8 cellular contexts compared by ENCODE assay signal in the genomic region with DNA sequence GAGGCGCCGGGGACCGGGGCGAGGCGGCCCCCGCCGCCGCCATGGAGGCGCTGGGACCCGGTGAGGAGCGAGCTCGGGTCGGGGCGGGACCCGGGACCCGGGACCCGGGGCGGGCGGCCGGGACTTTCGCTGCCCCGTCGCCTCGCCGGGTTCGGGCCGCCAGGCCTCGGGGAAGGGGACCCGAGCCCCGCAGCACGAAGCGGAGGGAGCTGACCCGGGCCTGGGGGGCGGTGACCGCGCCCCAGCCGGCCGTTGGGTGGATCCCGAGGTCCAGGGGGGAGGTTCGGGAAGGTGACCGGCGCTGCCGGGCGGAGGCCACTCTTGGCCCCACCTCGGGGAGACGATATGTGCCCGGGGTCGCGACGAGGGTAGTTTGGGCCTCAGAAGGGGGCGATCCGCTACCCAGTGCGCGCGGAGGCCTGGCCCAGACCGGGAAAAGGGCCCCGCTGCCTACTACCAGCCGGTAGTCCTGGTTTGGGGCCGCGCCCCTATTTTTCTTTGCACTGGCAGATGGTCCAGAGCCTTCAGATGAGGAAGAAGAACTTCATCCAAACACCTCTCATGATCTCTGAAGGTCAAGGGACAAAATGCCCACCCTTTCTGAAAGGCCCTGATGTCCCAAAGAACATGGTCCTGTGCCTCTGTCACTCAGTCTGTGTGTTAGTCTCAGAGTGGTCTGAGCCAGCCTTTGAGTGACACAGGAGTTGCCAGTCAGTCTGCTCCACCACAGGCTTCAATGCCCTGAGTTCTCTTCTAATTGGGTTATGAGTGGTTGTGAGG. TPM values are rescaled to one million over a fixed set of nuclear protein-coding genes. Genes with fewer than 3 reads are reported as not detected.
DNase-seq lines count a peak whose midpoint lies in the region; ATAC-seq and TF ChIP-seq lines count a peak whose summit lies in the region.

No MANE protein-coding gene starts in this region.

- H3K9me2 ChIP-seq in neural cell (ENCODE audit: insufficient read depth, low read length) = no peaks in the 10 kb centered on the region

- H3K4me2 ChIP-seq in neural cell (ENCODE audit: low read length) = peak overlapping the region; percentile 85

- ATAC-seq in HG03196 (IDR thresholded peaks at IDR 0.05; ENCODE audit: unreplicated experiment) (no peak), GM21515 (IDR thresholded peaks at IDR 0.05; ENCODE audit: unreplicated experiment) (no peak)

- peak overlapping the region; percentile 37 for H3K27ac ChIP-seq in neural cell (ENCODE audit: low read length)

- H3K9ac ChIP-seq in neural cell (ENCODE audit: low read length) = peak overlapping the region; percentile 86

- no peak for TF ChIP-seq EP300 in neural cell (conservative IDR thresholded peaks at IDR 0.05; ENCODE audit: poor library complexity, severe bottlenecking)

- H3K9me3 ChIP-seq in neural cell (ENCODE audit: low read length) = no peaks in the 10 kb centered on the region

- peak; percentile 11 for DNase-seq in activated gamma-delta T cell treated with Interleukin-2 at 50 U/mL for 16 hours
- no peak for DNase-seq in activated gamma-delta T cell (lab: John Stamatoyannopoulos, UW)
- peak; percentile 51 for DNase-seq in NB4 (ENCODE audit: low read depth)
- DNase-seq in activated naive CD4-positive, alpha-beta T cell treated with anti-CD3 and anti-CD28 coated beads, Interleukin-2, amount 50 U/mL, for 16 hours = peak; percentile 13
- DNase-seq in germinal center (ENCODE audit: low spot score) = peak; percentile 39

- H2AFZ ChIP-seq in neural cell (ENCODE audit: low read depth, low read length) = peak overlapping the region; percentile 69

- H3K27me3 ChIP-seq in neural cell (ENCODE audit: insufficient read depth, low read depth, low read length) = no peaks in the 10 kb centered on the region

- no peaks in the 10 kb centered on the region for H4K20me1 ChIP-seq in neural cell (ENCODE audit: insufficient read depth)

- no peak for TF ChIP-seq RAD21 in neural cell (conservative IDR thresholded peaks at IDR 0.05)

- H3K79me2 ChIP-seq in neural cell (replicated peaks; ENCODE audit: insufficient read depth, low read length) = peaks cover 28% of the 10 kb centered on the region

- no peaks in the 10 kb centered on the region for H3F3A ChIP-seq in neural cell (ENCODE audit: insufficient read depth, low read length, poor library complexity, severe bottlenecking)

- H3K36me3 ChIP-seq in neural cell (ENCODE audit: insufficient read depth, low read length) = no peaks in the 10 kb centered on the region

- TF ChIP-seq CTCF in NB4 (IDR thresholded peaks at IDR 0.05; ENCODE audit: low read depth, low read length) (no peak), neural cell (IDR thresholded peaks at IDR 0.05; ENCODE audit: poor library complexity, severe bottlenecking) (no peak)

- no peak for TF ChIP-seq POLR2A in NB4 (IDR thresholded peaks at IDR 0.05; ENCODE audit: extremely low read depth, insufficient read length)

- H3K4me3 ChIP-seq in NB4 (ENCODE audit: low read depth, low read length) (peak overlapping the region; percentile 69), neural cell (ENCODE audit: low read length) (peak overlapping the region; percentile 98)

TF ChIP-seq in neural cell, 6 proteins besides CTCF, POLR2A, EP300 and RAD21:
- TF ChIP-seq MXI1 (conservative IDR thresholded peaks at IDR 0.05; ENCODE audit: poor library complexity, severe bottlenecking) = no peak
- no peak for TF ChIP-seq TAF1 (IDR thresholded peaks at IDR 0.05; ENCODE audit: low read depth)
- TF ChIP-seq POLR2AphosphoS5 (IDR thresholded peaks at IDR 0.05) = no peak
- no peak for TF ChIP-seq SMC3 (conservative IDR thresholded peaks at IDR 0.05; ENCODE audit: poor library complexity)
- TF ChIP-seq REST (IDR thresholded peaks at IDR 0.05; ENCODE audit: borderline replicate concordance) = no peak
- TF ChIP-seq EZH2 (IDR thresholded peaks at IDR 0.05; ENCODE audit: borderline replicate concordance, insufficient read depth, low read length, poor library complexity, severe bottlenecking) = no peak
TF ChIP-seq in neural cell: peak in this region for 0.

RNA-seq across cellular contexts. Expression of gene AGO4, which starts 0.8 kb away (rescaled TPM):
- polyA plus RNA-seq in neural cell = 49.8 and 51.9 TPM in 2 replicates
- polyA minus RNA-seq in neural cell = 118 and 122 TPM in 2 replicates

RNA-seq across cellular contexts. Expression of gene CLSPN, which starts 38.8 kb away (rescaled TPM):
- polyA plus RNA-seq in neural cell = 0.76 and 2.4 TPM in 2 replicates
- 2.9 and 3.0 TPM in 2 replicates for polyA minus RNA-seq in neural cell
